19 cellular contexts compared by ENCODE assay signal in genomic region chr7:69818647-69819161, GRCh38.
"Had no signal": no experiment of that assay in that cellular context is flagged by ENCODE, and none has a peak within 500 bp of the region (broad histone marks: within the 10 kb centered on the region; RNA-seq: fewer than 3 reads in every experiment).

No MANE protein-coding gene starts in this region.

- H3K27ac Mint-ChIP-seq: naive thymus-derived CD4-positive, alpha-beta T cell; nephron progenitor cell had no signal

- H3K27me3 ChIP-seq: colonic mucosa, neutrophil, sigmoid colon, stomach, transverse colon had no signal

- H3K4me1 ChIP-seq: colonic mucosa had no signal

- H3K9me3 ChIP-seq: colonic mucosa, neutrophil, sigmoid colon, stomach, thoracic aorta, transverse colon had no signal

- H3K36me3 Mint-ChIP-seq: naive thymus-derived CD4-positive, alpha-beta T cell had no signal

- H3K4me3 Mint-ChIP-seq: naive thymus-derived CD4-positive, alpha-beta T cell; nephron progenitor cell had no signal

- H3K9me3 Mint-ChIP-seq: nephron progenitor cell had no signal

- H3K36me3 ChIP-seq: colonic mucosa, neutrophil, sigmoid colon, stomach, thoracic aorta, transverse colon had no signal

- H3K27ac ChIP-seq: colonic mucosa, neutrophil, skin epidermis, stomach, thoracic aorta had no signal

- DNase-seq: colonic mucosa; dermis blood vessel endothelial cell; erythroblast; foreskin melanocyte; head of caudate nucleus; hippocampal formation; left colon; naive thymus-derived CD4-positive, alpha-beta T cell; nephron progenitor cell; posterior cingulate gyrus; sigmoid colon; stimulated activated CD4-positive, alpha-beta T cell treated with anti-CD3 and anti-CD28 coated beads, Interleukin-2, amount 100 ng/mL, for 24 hours; stimulated activated naive CD4-positive, alpha-beta T cell; stomach; substantia nigra; transverse colon had no signal

- H3K4me3 ChIP-seq: colonic mucosa, sigmoid colon, skin epidermis, stomach, thoracic aorta, transverse colon had no signal
